ENCODE assay signal across 1 cellular context in the genomic region with DNA sequence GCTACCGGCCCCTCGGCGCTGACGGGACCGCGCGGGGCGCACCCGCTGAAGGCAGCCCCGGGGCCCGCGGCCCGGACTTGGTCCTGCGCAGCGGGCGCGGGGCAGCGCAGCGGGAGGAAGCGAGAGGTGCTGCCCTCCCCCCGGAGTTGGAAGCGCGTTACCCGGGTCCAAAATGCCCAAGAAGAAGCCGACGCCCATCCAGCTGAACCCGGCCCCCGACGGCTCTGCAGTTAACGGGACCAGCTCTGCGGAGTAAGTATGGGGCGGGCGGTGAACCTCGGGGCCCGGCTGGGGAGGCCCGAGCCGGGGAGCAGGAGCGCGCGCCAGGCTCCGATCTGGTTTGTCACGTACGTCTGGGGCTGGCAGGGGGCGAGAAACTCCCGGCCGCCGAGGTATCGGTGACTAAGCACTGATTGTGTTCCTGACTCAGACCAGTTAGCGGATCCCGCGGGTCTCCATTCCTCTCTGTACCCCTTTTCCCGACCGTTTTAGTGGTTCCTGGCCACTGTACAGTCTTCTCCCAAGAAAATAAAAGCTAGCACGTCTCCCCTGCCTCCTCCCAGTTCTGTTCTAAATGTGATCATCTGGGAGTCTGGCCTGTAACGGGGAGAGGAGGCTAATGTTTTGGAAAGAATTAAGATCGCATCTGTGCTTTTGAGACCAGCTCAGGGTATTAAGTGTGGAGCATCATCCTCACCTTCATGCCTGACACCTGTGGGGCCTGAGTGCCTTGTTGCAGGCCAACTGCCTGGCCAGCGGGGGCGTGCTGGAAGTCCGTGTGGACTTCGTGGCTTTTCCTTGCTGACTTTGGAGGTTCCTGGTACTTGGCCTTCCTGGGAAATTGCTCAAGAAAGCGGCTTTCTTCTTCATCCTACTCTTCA.
A peak's percentile ranks its signal among the peaks of the same experiment; 100 is the strongest.
TF ChIP-seq lines count a peak whose summit lies in the region.

No MANE protein-coding gene starts in this region.

TF ChIP-seq in HepG2, 621 proteins besides CTCF, POLR2A, EP300 and RAD21 (continues in another document):
- TF ChIP-seq ZNF354B (CRISPR knock-in tag; IDR thresholded peaks at IDR 0.05): 0 out of 2 replicates have a peak, but pooled peaks have one; percentile 18
- no peak for TF ChIP-seq TFE3 (CRISPR knock-in tag; IDR thresholded peaks at IDR 0.05)
- no peak for TF ChIP-seq PPARG (CRISPR knock-in tag; conservative IDR thresholded peaks at IDR 0.05)
- TF ChIP-seq, protein P1, sequence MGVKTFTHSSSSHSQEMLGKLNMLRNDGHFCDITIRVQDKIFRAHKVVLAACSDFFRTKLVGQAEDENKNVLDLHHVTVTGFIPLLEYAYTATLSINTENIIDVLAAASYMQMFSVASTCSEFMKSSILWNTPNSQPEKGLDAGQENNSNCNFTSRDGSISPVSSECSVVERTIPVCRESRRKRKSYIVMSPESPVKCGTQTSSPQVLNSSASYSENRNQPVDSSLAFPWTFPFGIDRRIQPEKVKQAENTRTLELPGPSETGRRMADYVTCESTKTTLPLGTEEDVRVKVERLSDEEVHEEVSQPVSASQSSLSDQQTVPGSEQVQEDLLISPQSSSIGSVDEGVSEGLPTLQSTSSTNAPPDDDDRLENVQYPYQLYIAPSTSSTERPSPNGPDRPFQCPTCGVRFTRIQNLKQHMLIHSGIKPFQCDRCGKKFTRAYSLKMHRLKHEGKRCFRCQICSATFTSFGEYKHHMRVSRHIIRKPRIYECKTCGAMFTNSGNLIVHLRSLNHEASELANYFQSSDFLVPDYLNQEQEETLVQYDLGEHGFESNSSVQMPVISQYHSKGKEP (CRISPR knock-in tag; IDR thresholded peaks at IDR 0.05): no peak
- 0 out of 2 replicates have a peak, but pooled peaks have one; percentile 31 for TF ChIP-seq ZNF709 (CRISPR knock-in tag; IDR thresholded peaks at IDR 0.05)
- TF ChIP-seq, protein P2, sequence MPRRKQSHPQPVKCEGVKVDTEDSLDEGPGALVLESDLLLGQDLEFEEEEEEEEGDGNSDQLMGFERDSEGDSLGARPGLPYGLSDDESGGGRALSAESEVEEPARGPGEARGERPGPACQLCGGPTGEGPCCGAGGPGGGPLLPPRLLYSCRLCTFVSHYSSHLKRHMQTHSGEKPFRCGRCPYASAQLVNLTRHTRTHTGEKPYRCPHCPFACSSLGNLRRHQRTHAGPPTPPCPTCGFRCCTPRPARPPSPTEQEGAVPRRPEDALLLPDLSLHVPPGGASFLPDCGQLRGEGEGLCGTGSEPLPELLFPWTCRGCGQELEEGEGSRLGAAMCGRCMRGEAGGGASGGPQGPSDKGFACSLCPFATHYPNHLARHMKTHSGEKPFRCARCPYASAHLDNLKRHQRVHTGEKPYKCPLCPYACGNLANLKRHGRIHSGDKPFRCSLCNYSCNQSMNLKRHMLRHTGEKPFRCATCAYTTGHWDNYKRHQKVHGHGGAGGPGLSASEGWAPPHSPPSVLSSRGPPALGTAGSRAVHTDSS (CRISPR knock-in tag; conservative IDR thresholded peaks at IDR 0.05): no peak
- TF ChIP-seq STAT5B (CRISPR knock-in tag; IDR thresholded peaks at IDR 0.05): no peak
- TF ChIP-seq NFKBIZ (CRISPR knock-in tag; IDR thresholded peaks at IDR 0.05): 0 out of 2 replicates have a peak, but pooled peaks have one; percentile 23
- 0 out of 2 replicates have a peak, but pooled peaks have one; percentile 19 for TF ChIP-seq ZNF609 (CRISPR knock-in tag; IDR thresholded peaks at IDR 0.05; ENCODE audit: borderline replicate concordance)
- peak; percentile 48 for TF ChIP-seq HDAC1 (CRISPR knock-in tag; IDR thresholded peaks at IDR 0.05)
- 0 out of 2 replicates have a peak, but pooled peaks have one; percentile 32 for TF ChIP-seq ZNF792 (CRISPR knock-in tag; IDR thresholded peaks at IDR 0.05)
- no peak for TF ChIP-seq ZNF652 (CRISPR knock-in tag; IDR thresholded peaks at IDR 0.05; ENCODE audit: borderline replicate concordance, low read depth)
- 0 out of 2 replicates have a peak, but pooled peaks have one; percentile 19 for TF ChIP-seq MIXL1 (CRISPR knock-in tag; IDR thresholded peaks at IDR 0.05)
- TF ChIP-seq, protein P3, sequence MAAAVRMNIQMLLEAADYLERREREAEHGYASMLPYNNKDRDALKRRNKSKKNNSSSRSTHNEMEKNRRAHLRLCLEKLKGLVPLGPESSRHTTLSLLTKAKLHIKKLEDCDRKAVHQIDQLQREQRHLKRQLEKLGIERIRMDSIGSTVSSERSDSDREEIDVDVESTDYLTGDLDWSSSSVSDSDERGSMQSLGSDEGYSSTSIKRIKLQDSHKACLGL (CRISPR knock-in tag; IDR thresholded peaks at IDR 0.05): peak; percentile 32; the same call in 1 of the 2 replicates
- peak; percentile 12; the same call in 1 of the 2 replicates for TF ChIP-seq RBFOX2 (IDR thresholded peaks at IDR 0.05; ENCODE audit: low read depth, low read length)
- TF ChIP-seq GZF1 (CRISPR knock-in tag; IDR thresholded peaks at IDR 0.05): 0 out of 2 replicates have a peak, but pooled peaks have one; percentile 16
- TF ChIP-seq, protein P4, sequence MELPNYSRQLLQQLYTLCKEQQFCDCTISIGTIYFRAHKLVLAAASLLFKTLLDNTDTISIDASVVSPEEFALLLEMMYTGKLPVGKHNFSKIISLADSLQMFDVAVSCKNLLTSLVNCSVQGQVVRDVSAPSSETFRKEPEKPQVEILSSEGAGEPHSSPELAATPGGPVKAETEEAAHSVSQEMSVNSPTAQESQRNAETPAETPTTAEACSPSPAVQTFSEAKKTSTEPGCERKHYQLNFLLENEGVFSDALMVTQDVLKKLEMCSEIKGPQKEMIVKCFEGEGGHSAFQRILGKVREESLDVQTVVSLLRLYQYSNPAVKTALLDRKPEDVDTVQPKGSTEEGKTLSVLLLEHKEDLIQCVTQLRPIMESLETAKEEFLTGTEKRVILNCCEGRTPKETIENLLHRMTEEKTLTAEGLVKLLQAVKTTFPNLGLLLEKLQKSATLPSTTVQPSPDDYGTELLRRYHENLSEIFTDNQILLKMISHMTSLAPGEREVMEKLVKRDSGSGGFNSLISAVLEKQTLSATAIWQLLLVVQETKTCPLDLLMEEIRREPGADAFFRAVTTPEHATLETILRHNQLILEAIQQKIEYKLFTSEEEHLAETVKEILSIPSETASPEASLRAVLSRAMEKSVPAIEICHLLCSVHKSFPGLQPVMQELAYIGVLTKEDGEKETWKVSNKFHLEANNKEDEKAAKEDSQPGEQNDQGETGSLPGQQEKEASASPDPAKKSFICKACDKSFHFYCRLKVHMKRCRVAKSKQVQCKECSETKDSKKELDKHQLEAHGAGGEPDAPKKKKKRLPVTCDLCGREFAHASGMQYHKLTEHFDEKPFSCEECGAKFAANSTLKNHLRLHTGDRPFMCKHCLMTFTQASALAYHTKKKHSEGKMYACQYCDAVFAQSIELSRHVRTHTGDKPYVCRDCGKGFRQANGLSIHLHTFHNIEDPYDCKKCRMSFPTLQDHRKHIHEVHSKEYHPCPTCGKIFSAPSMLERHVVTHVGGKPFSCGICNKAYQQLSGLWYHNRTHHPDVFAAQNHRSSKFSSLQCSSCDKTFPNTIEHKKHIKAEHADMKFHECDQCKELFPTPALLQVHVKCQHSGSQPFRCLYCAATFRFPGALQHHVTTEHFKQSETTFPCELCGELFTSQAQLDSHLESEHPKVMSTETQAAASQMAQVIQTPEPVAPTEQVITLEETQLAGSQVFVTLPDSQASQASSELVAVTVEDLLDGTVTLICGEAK (IDR thresholded peaks at IDR 0.05): no peak
- TF ChIP-seq, protein P4 (CRISPR knock-in tag; IDR thresholded peaks at IDR 0.05): 0 out of 2 replicates have a peak, but pooled peaks have one; percentile 31
- TF ChIP-seq PHF8 (CRISPR knock-in tag; IDR thresholded peaks at IDR 0.05): peak; percentile 16
- TF ChIP-seq HMGXB4 (CRISPR knock-in tag; IDR thresholded peaks at IDR 0.05; ENCODE audit: borderline replicate concordance in 1 of 2, low read depth in 1 of 2): peak; percentile 81 to 88
- peak; percentile 68 for TF ChIP-seq AGO2 (optimal IDR thresholded peaks at IDR 0.05; ENCODE audit: low read depth, low read length)
- TF ChIP-seq ZSCAN30 (CRISPR knock-in tag; IDR thresholded peaks at IDR 0.05): no peak
- TF ChIP-seq, protein P5, sequence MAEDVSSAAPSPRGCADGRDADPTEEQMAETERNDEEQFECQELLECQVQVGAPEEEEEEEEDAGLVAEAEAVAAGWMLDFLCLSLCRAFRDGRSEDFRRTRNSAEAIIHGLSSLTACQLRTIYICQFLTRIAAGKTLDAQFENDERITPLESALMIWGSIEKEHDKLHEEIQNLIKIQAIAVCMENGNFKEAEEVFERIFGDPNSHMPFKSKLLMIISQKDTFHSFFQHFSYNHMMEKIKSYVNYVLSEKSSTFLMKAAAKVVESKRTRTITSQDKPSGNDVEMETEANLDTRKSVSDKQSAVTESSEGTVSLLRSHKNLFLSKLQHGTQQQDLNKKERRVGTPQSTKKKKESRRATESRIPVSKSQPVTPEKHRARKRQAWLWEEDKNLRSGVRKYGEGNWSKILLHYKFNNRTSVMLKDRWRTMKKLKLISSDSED (CRISPR knock-in tag; IDR thresholded peaks at IDR 0.05): no peak
- no peak for TF ChIP-seq CREBL2 (CRISPR knock-in tag; IDR thresholded peaks at IDR 0.05; ENCODE audit: borderline replicate concordance)
